Comparison of ENCODE assay signal across 14 cellular contexts in the genomic region with DNA sequence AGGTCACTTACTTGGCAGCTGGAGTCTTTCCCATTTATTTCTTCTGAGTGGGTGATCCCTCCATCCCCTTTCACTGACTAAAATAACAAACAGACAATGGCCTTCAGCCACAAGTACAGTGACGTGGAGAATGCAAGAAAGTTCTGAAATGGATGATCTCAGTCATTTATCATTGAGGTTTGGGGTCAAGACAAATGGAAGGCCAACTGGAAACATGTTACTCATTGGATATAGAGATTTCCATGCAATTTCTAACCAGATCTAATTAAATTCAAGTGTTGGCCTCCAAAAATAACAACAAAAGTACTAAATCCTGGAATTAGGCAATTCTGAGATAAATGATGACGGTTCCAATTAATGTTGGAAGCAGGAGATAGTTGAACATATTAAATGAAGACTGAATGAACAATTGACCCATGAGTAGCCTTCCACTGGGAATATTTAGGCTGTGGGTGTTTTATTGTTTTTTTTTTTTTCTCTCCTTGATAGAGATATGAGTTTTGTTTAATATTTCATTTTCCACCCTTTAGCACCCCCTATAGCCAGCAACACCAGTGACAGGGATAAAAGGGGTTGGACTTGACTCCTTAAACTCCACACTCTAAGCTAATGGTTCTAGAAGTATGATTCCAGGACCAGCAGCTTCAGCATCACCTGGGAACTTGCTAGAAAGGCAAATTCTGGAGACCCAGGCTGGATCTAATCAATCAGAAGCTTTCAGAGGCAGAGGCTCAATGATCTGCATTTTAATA.
DNase-seq lines count a peak whose midpoint lies in the region; ATAC-seq, FAIRE-seq and TF ChIP-seq lines count a peak whose summit lies in the region.
"Had no signal": no experiment of that assay in that cellular context is flagged by ENCODE, and none has a peak within 500 bp of the region (broad histone marks: within the 10 kb centered on the region; RNA-seq: fewer than 3 reads in every experiment).

No MANE protein-coding gene starts in this region.

- H2BK12ac ChIP-seq in mesenchymal stem cell (ENCODE audit: low read length in 2 of 2): no peak overlapping the region

- H4K5ac ChIP-seq in IMR-90 (ENCODE audit: low read depth, low read length): no peak overlapping the region

- H2AK5ac ChIP-seq in IMR-90 (ENCODE audit: low read depth, low read length): no peak overlapping the region
- H2AK5ac ChIP-seq in mesenchymal stem cell (ENCODE audit: low read length, severe bottlenecking): no peak overlapping the region

- H3K56ac ChIP-seq in IMR-90 (ENCODE audit: extremely low read depth, insufficient read depth, low read length): no peak overlapping the region

- no peak overlapping the region for H2AK9ac ChIP-seq in IMR-90 (replicated peaks; ENCODE audit: low read depth, low read length, poor library complexity)

- no peaks in the 10 kb centered on the region for H3K9me1 ChIP-seq in IMR-90 (ENCODE audit: insufficient read depth, low read length)

- TF ChIP-seq CTCF in IMR-90 (conservative IDR thresholded peaks at IDR 0.05; ENCODE audit: low read depth, low read length) (peak; percentile 31; the same call in 1 of the 2 replicates), GM12878 (IDR thresholded peaks at IDR 0.05 in 2 of 3, conservative IDR thresholded peaks at IDR 0.05 in 1 of 3; ENCODE audit: control insufficient read depth in 2 of 3, extremely low read depth in 1 of 3, insufficient read depth in 1 of 3, low read depth in 3 of 3, low read length in 3 of 3) (peak in 2 of 3 experiments; percentile 4 to 20; a peak in 1 of 6 replicates), ascending aorta (IDR thresholded peaks at IDR 0.05) (no peak)

- DNase-seq in EH (ENCODE audit: low read depth): peak; percentile 54
- peak; percentile 16 for DNase-seq in IMR-90
- DNase-seq in GM12878 (ENCODE audit: low read depth, low spot score): no peak
- no peak for DNase-seq in mesenchymal stem cell
- no peak for DNase-seq in middle frontal gyrus (ENCODE audit: extremely low spot score, low spot score)
- DNase-seq in foreskin melanocyte: no peak
- DNase-seq in ascending aorta (ENCODE audit: low spot score in 2 of 2): no peak
- DNase-seq: activated CD4-positive, CD25-positive, alpha-beta regulatory T cell; activated T-cell treated with anti-CD3 and anti-CD28 coated beads, Interleukin-2, amount 50 U/mL, for 4 hours; immature natural killer cell; NCI-H226; testis had no signal

- H3K79me1 ChIP-seq in IMR-90 (ENCODE audit: low read depth in 1 of 2, low read length in 2 of 2) (no peaks in the 10 kb centered on the region), mesenchymal stem cell (replicated peaks; ENCODE audit: low read length, poor library complexity, severe bottlenecking) (no peaks in the 10 kb centered on the region)

- H3K79me2 ChIP-seq in GM12878 (ENCODE audit: control insufficient read depth, insufficient read depth, low read length): no peaks in the 10 kb centered on the region

- TF ChIP-seq EP300 in GM12878 (IDR thresholded peaks at IDR 0.05; ENCODE audit: borderline replicate concordance in 1 of 2, control insufficient read depth in 1 of 2, low read depth in 2 of 2, low read length in 2 of 2): no peak

- BruUV-seq in IMR-90 (replicated peaks; lab: Mats Ljungman, UMichigan) (no TSS peak), GM12878 (replicated peaks; lab: Mats Ljungman, UMichigan) (no TSS peak)

- RAD21 ChIA-PET in GM12878 (lab: Charles Lee; ENCODE audit: unreplicated experiment): interaction anchor here (0.6 to 0.9 kb wide), 3 partner anchors 148 to 1772 kb away, joined by 3 to 4 read pairs (median 3); no protein-coding TSS in a partner anchor

- H3K9me3 ChIP-seq in IMR-90 (ENCODE audit: control insufficient read depth, insufficient read depth, low read length) (no peaks in the 10 kb centered on the region; the same call in 1 of the 2 replicates), GM12878 (replicated peaks; ENCODE audit: control insufficient read depth, insufficient read depth, low read length) (peaks cover 2% of the 10 kb centered on the region; the same call in 2 of the 3 replicates), mesenchymal stem cell (ENCODE audit: control insufficient read depth, low read length) (peaks cover 7% of the 10 kb centered on the region), ascending aorta (no peaks in the 10 kb centered on the region)
- H3K9me3 ChIP-seq: testis had no signal

- H3K36me3 ChIP-seq in IMR-90 (ENCODE audit: control insufficient read depth, insufficient read depth, low read length): no peaks in the 10 kb centered on the region
- H3K36me3 ChIP-seq in GM12878 (ENCODE audit: control insufficient read depth in 2 of 2, insufficient read depth in 2 of 2, low read length in 1 of 2): no peaks in the 10 kb centered on the region
- H3K36me3 ChIP-seq in mesenchymal stem cell (ENCODE audit: control insufficient read depth in 1 of 2, insufficient read depth in 2 of 2, low read depth in 1 of 2, low read length in 2 of 2): no peaks in the 10 kb centered on the region
- no peaks in the 10 kb centered on the region for H3K36me3 ChIP-seq in ascending aorta
- H3K36me3 ChIP-seq: SJSA1 had no signal

- no peak overlapping the region for H2BK5ac ChIP-seq in IMR-90 (ENCODE audit: low read depth, low read length, poor library complexity, severe bottlenecking)
- no peak overlapping the region for H2BK5ac ChIP-seq in mesenchymal stem cell (ENCODE audit: low read depth, low read length, poor library complexity, severe bottlenecking)

- H3K4ac ChIP-seq in IMR-90 (ENCODE audit: low read depth, low read length): no peak overlapping the region
- H3K4ac ChIP-seq in mesenchymal stem cell (ENCODE audit: low read depth in 1 of 2, low read length in 2 of 2): no peak overlapping the region

- H4K20me1 ChIP-seq in IMR-90 (ENCODE audit: insufficient read depth, low read length): no peaks in the 10 kb centered on the region
- H4K20me1 ChIP-seq in GM12878 (ENCODE audit: control insufficient read depth, insufficient read depth): no peaks in the 10 kb centered on the region

- H2BK15ac ChIP-seq in IMR-90 (ENCODE audit: low read depth, low read length): no peak overlapping the region
- no peak overlapping the region for H2BK15ac ChIP-seq in mesenchymal stem cell (ENCODE audit: low read depth, poor library complexity, severe bottlenecking)

- in situ Hi-C loops in IMR-90 (cut with MboI; ENCODE audit: low sequenced_read_pairs) (no loop called here), GM12878 (cut with MboI) (loop anchor here (25.0 kb wide), 1 partner anchor 680 kb away; no protein-coding TSS in a partner anchor)

- no peak overlapping the region for H4K8ac ChIP-seq in IMR-90 (ENCODE audit: low read depth in 2 of 2, low read length in 2 of 2)
- H4K8ac ChIP-seq in mesenchymal stem cell (ENCODE audit: low read length): no peak overlapping the region

- no peak for FAIRE-seq in GM12878 (lab: Jason Lieb, UNC)

- H2BK20ac ChIP-seq in IMR-90 (ENCODE audit: low read depth, low read length): no peak overlapping the region

- H3K18ac ChIP-seq in IMR-90 (ENCODE audit: low read depth, low read length): no peak overlapping the region
- H3K18ac ChIP-seq in mesenchymal stem cell (ENCODE audit: low read depth in 1 of 2, low read length in 2 of 2): no peak overlapping the region

- no peak overlapping the region for H3K9ac ChIP-seq in IMR-90 (ENCODE audit: low read depth, low read length)
- H3K9ac ChIP-seq in GM12878 (ENCODE audit: control insufficient read depth, insufficient read depth, low read length): no peak overlapping the region
- peak overlapping the region; percentile 57 for H3K9ac ChIP-seq in mesenchymal stem cell (ENCODE audit: low read length)

- CTCF ChIA-PET in IMR-90 (lab: Yijun Ruan, JAX): no interaction called here
- CTCF ChIA-PET in GM12878 (lab: Yijun Ruan, JAX): interaction anchor here (0.7 to 2.2 kb wide), 9 partner anchors 8 to 545 kb away, joined by 3 to 10 read pairs (median 3); no protein-coding TSS in a partner anchor

- H3K23ac ChIP-seq in IMR-90 (ENCODE audit: low read depth, low read length) (no peak overlapping the region), mesenchymal stem cell (ENCODE audit: low read length in 2 of 2) (no peak overlapping the region)

- H3K4me3 ChIP-seq in IMR-90 (ENCODE audit: insufficient read depth, low read depth, low read length) (no peak overlapping the region), GM12878 (no peak overlapping the region), mesenchymal stem cell (ENCODE audit: insufficient read depth in 1 of 2, low read depth in 1 of 2, low read length in 2 of 2) (no peak overlapping the region), ascending aorta (no peak overlapping the region)
- H3K4me3 ChIP-seq: SJSA1, testis had no signal

- POLR2A ChIA-PET in IMR-90 (lab: Charles Lee; ENCODE audit: unreplicated experiment): no interaction called here
- POLR2A ChIA-PET in GM12878 (lab: Charles Lee): interaction anchor here (0.6 to 0.7 kb wide), 2 partner anchors 24 to 129 kb away, joined by 3 to 5 read pairs; no protein-coding TSS in a partner anchor

- no peak for ATAC-seq in IMR-90 (ENCODE audit: low read depth)
- ATAC-seq in GM12878: 0 out of 3 replicates have a peak, but pooled peaks have one; percentile 31
- ATAC-seq in GM21526 (IDR thresholded peaks at IDR 0.05; ENCODE audit: low FRiP score, unreplicated experiment): no peak
- ATAC-seq: activated T-cell treated with anti-CD3 and anti-CD28 coated beads, Interleukin-2, amount 50 U/mL, for 4 hours had no signal

- dilution Hi-C loops in IMR-90 (cut with HindIII; ENCODE audit: low sequenced_read_pairs, unreplicated experiment): no loop called here

- no peak overlapping the region for H3K14ac ChIP-seq in IMR-90 (replicated peaks; ENCODE audit: low read depth, low read length)
- H3K14ac ChIP-seq in mesenchymal stem cell (ENCODE audit: low read length in 2 of 2): no peak overlapping the region

- TF ChIP-seq POLR2A in IMR-90 (IDR thresholded peaks at IDR 0.05; ENCODE audit: low read depth, low read length): no peak
- TF ChIP-seq POLR2A in GM12878 (IDR thresholded peaks at IDR 0.05; ENCODE audit: low read depth, low read length): no peak

- SMC1A ChIA-PET in GM12878 (lab: Charles Lee; ENCODE audit: uncharacterized antibody, unreplicated experiment): interaction anchor here (0.9 to 4.2 kb wide), 4 partner anchors 9 to 105 kb away, joined by 3 to 22 read pairs (median 6); no protein-coding TSS in a partner anchor

- H3K27ac ChIP-seq in IMR-90 (ENCODE audit: insufficient read depth, low read length): no peak overlapping the region
- H3K27ac ChIP-seq in GM12878 (ENCODE audit: control insufficient read depth, insufficient read depth): no peak overlapping the region
- no peak overlapping the region for H3K27ac ChIP-seq in mesenchymal stem cell (ENCODE audit: low read length, poor library complexity, severe bottlenecking)
- H3K27ac ChIP-seq in ascending aorta: no peak overlapping the region
- H3K27ac ChIP-seq: SJSA1, testis had no signal

- peak; percentile 25; the same call in 1 of the 2 replicates for TF ChIP-seq RAD21 in IMR-90 (IDR thresholded peaks at IDR 0.05; ENCODE audit: low read length)
- TF ChIP-seq RAD21 in GM12878 (IDR thresholded peaks at IDR 0.05; ENCODE audit: insufficient read depth, low read depth, low read length): peak; percentile 23; the same call in 1 of the 2 replicates

- intact Hi-C loops in IMR-90 (cut with micrococcal nuclease) (no loop called here), GM12878 (cut with micrococcal nuclease; ENCODE audit: unreplicated experiment) (loop anchor here (5.0 kb wide), 2 partner anchors 60 to 800 kb away; no protein-coding TSS in a partner anchor), ascending aorta (cut with DNase I) (no loop called here)

- H3K4me1 ChIP-seq in IMR-90 (ENCODE audit: control insufficient read depth, insufficient read depth, low read length): no peaks in the 10 kb centered on the region
- no peaks in the 10 kb centered on the region for H3K4me1 ChIP-seq in GM12878 (ENCODE audit: control insufficient read depth, insufficient read depth, low read length)
- H3K4me1 ChIP-seq in mesenchymal stem cell (ENCODE audit: control insufficient read depth, insufficient read depth, low read depth, low read length): peaks cover 2% of the 10 kb centered on the region
- H3K4me1 ChIP-seq in ascending aorta: no peaks in the 10 kb centered on the region
- H3K4me1 ChIP-seq: testis had no signal

- H3K27me3 ChIP-seq in IMR-90 (ENCODE audit: control insufficient read depth, insufficient read depth, low read length) (peaks cover 2% of the 10 kb centered on the region; the same call in 1 of the 2 replicates), GM12878 (replicated peaks in 1 of 2; ENCODE audit: control insufficient read depth in 2 of 2, insufficient read depth in 2 of 2, low read length in 1 of 2) (no peaks in the 10 kb centered on the region; a peak in 1 of 4 replicates), mesenchymal stem cell (ENCODE audit: control insufficient read depth in 1 of 2, insufficient read depth in 1 of 2, low read length in 2 of 2) (no peaks in the 10 kb centered on the region), ascending aorta (no peaks in the 10 kb centered on the region)
- H3K27me3 ChIP-seq: SJSA1, testis had no signal

- H4K91ac ChIP-seq in IMR-90 (ENCODE audit: insufficient read depth, low read depth, low read length) (no peak overlapping the region), mesenchymal stem cell (ENCODE audit: low read length) (no peak overlapping the region)

- H2AFZ ChIP-seq in IMR-90 (replicated peaks; ENCODE audit: low read length, poor library complexity) (no peak overlapping the region), GM12878 (ENCODE audit: control insufficient read depth, low read depth, low read length) (no peak overlapping the region), mesenchymal stem cell (ENCODE audit: low read depth, low read length) (no peak overlapping the region)

- WGBS in IMR-90 (ENCODE audit: extremely low coverage in 2 of 2, insufficient read length in 1 of 2), 2 experiments: no CpG with 5 or more reads among the region's 2 CpGs
- WGBS in GM12878 (ENCODE audit: insufficient coverage, insufficient replicate concordance, low lambda C conversion rate, missing lambda C conversion rate): 43% methylated on average over 2 of the region's 2 CpGs
- 67% methylated on average over 1 of the region's 2 CpGs for WGBS in mesenchymal stem cell

- H2BK120ac ChIP-seq in IMR-90 (ENCODE audit: low read depth, low read length): no peak overlapping the region
- H2BK120ac ChIP-seq in mesenchymal stem cell (ENCODE audit: low read depth, low read length): no peak overlapping the region

- H3K4me2 ChIP-seq in IMR-90 (ENCODE audit: low read depth, low read length) (no peak overlapping the region), GM12878 (ENCODE audit: control insufficient read depth, insufficient read depth) (no peak overlapping the region), mesenchymal stem cell (ENCODE audit: low read length, poor library complexity, severe bottlenecking) (no peak overlapping the region)

Comparison
In these comparisons a context has a peak if more than half of its experiments do, and no peak if none do; other contexts are left out.
1. DNase-seq: peak in EH (single experiment) and IMR-90 (single experiment); none in GM12878 (single experiment), mesenchymal stem cell (single experiment), middle frontal gyrus (single experiment), foreskin melanocyte (single experiment) and ascending aorta (0 of 2).
2. CTCF ChIP-seq: peak in IMR-90 (single experiment) and GM12878 (2 of 3); none in ascending aorta (0 of 3).